In genomic region chr19:18847516-18848463, GRCh38 we compare ENCODE assay signal across 9 cellular contexts. TPM values are rescaled to one million over a fixed set of nuclear protein-coding genes. Genes with fewer than 3 reads are reported as not detected.
DNase-seq lines count a peak whose midpoint lies in the region; ATAC-seq lines count a peak whose summit lies in the region.
"Had no signal": no experiment of that assay in that cellular context is flagged by ENCODE, and none has a peak within 500 bp of the region (broad histone marks: within the 10 kb centered on the region; RNA-seq: fewer than 3 reads in every experiment).

No MANE protein-coding gene starts in this region.

- H3K27ac Mint-ChIP-seq in activated T-helper 2 cell treated with anti-CD3 and anti-CD28 coated beads, Interferon-gamma antibody, Interleukin-2, Interleukin-4, amounts not matched to agents 10 μg/mL and 5 μg/mL and 100 μg/mL, durations not matched to agents 14 hours and 24 hours and 36 hours = peak overlapping the region; percentile 12
- peak overlapping the region; percentile 86 for H3K27ac Mint-ChIP-seq in stimulated activated memory B cell treated with anti-CD40 and anti-IgM and Interleukin-4, amounts not matched to agents 10 μg/mL and 1 μg/mL and 100 μg/mL, for 72 hours

- H3K36me3 Mint-ChIP-seq in activated T-helper 2 cell treated with anti-CD3 and anti-CD28 coated beads, Interferon-gamma antibody, Interleukin-2, Interleukin-4, amounts not matched to agents 10 μg/mL and 5 μg/mL and 100 μg/mL, durations not matched to agents 14 hours and 24 hours and 36 hours (ENCODE audit: low read depth) = peaks cover 65% of the 10 kb centered on the region
- H3K36me3 Mint-ChIP-seq in stimulated activated memory B cell treated with anti-CD40 and anti-IgM and Interleukin-4, amounts not matched to agents 10 μg/mL and 1 μg/mL and 100 μg/mL, for 72 hours = peaks cover 23% of the 10 kb centered on the region

- H3K27me3 Mint-ChIP-seq in activated T-helper 2 cell treated with anti-CD3 and anti-CD28 coated beads, Interferon-gamma antibody, Interleukin-2, Interleukin-4, amounts not matched to agents 10 μg/mL and 5 μg/mL and 100 μg/mL, durations not matched to agents 14 hours and 24 hours and 36 hours (ENCODE audit: low read depth) = no peaks in the 10 kb centered on the region
- no peaks in the 10 kb centered on the region for H3K27me3 Mint-ChIP-seq in stimulated activated memory B cell treated with anti-CD40 and anti-IgM and Interleukin-4, amounts not matched to agents 10 μg/mL and 1 μg/mL and 100 μg/mL, for 72 hours

- H3K4me1 Mint-ChIP-seq in activated T-helper 2 cell treated with anti-CD3 and anti-CD28 coated beads, Interferon-gamma antibody, Interleukin-2, Interleukin-4, amounts not matched to agents 10 μg/mL and 5 μg/mL and 100 μg/mL, durations not matched to agents 14 hours and 24 hours and 36 hours (ENCODE audit: low read depth) = peaks cover 51% of the 10 kb centered on the region
- peaks cover 85% of the 10 kb centered on the region for H3K4me1 Mint-ChIP-seq in stimulated activated memory B cell treated with anti-CD40 and anti-IgM and Interleukin-4, amounts not matched to agents 10 μg/mL and 1 μg/mL and 100 μg/mL, for 72 hours

- peak; percentile 20 for ATAC-seq in Right ventricle myocardium superior (ENCODE audit: poor library complexity)
- ATAC-seq in stimulated activated memory B cell treated with anti-CD40 and anti-IgM and Interleukin-4, amounts not matched to agents 10 μg/mL and 1 μg/mL and 100 μg/mL, for 72 hours = no peak
- no peak for ATAC-seq in GM18909 (IDR thresholded peaks at IDR 0.05; ENCODE audit: poor library complexity, unreplicated experiment)
- ATAC-seq in GM19455 (IDR thresholded peaks at IDR 0.05; ENCODE audit: unreplicated experiment) = no peak

- intact Hi-C loops in activated T-helper 2 cell treated with anti-CD3 and anti-CD28 coated beads, Interferon-gamma antibody, Interleukin-2, Interleukin-4, amounts not matched to agents 10 μg/mL and 5 μg/mL and 100 μg/mL, durations not matched to agents 14 hours and 24 hours and 36 hours (cut with micrococcal nuclease) = loop anchor here (5.0 to 10.0 kb wide), 4 partner anchors 60 to 393 kb away; partner anchors contain the start of gene CRTC1
- intact Hi-C loops in Right ventricle myocardium superior (cut with DNase I) = loop anchor here (5.0 kb wide), 1 partner anchor 250 kb away; no protein-coding TSS in a partner anchor

- peak; percentile 82 for DNase-seq in EH (ENCODE audit: low read depth)
- no peak for DNase-seq in activated T-helper 2 cell treated with anti-CD3 and anti-CD28 coated beads, Interferon-gamma antibody, Interleukin-2, Interleukin-4, amounts not matched to agents 10 μg/mL and 5 μg/mL and 100 μg/mL, durations not matched to agents 14 hours and 24 hours and 36 hours (ENCODE audit: low spot score)
- no peak for DNase-seq in Right ventricle myocardium superior
- DNase-seq in activated CD4-positive, CD25-positive, alpha-beta regulatory T cell (lab: John Stamatoyannopoulos, UW) = no peak
- no peak for DNase-seq in amniotic stem cell (lab: John Stamatoyannopoulos, UW)
- DNase-seq: GF-D8 had no signal

- H3K4me3 Mint-ChIP-seq in activated T-helper 2 cell treated with anti-CD3 and anti-CD28 coated beads, Interferon-gamma antibody, Interleukin-2, Interleukin-4, amounts not matched to agents 10 μg/mL and 5 μg/mL and 100 μg/mL, durations not matched to agents 14 hours and 24 hours and 36 hours (ENCODE audit: low read depth) = no peak overlapping the region
- H3K4me3 Mint-ChIP-seq in stimulated activated memory B cell treated with anti-CD40 and anti-IgM and Interleukin-4, amounts not matched to agents 10 μg/mL and 1 μg/mL and 100 μg/mL, for 72 hours = peak overlapping the region; percentile 17

- no peaks in the 10 kb centered on the region for H3K9me3 Mint-ChIP-seq in activated T-helper 2 cell treated with anti-CD3 and anti-CD28 coated beads, Interferon-gamma antibody, Interleukin-2, Interleukin-4, amounts not matched to agents 10 μg/mL and 5 μg/mL and 100 μg/mL, durations not matched to agents 14 hours and 24 hours and 36 hours
- no peaks in the 10 kb centered on the region for H3K9me3 Mint-ChIP-seq in stimulated activated memory B cell treated with anti-CD40 and anti-IgM and Interleukin-4, amounts not matched to agents 10 μg/mL and 1 μg/mL and 100 μg/mL, for 72 hours

RNA-seq across cellular contexts. Expression of gene UPF1, which starts 16.0 kb away (rescaled TPM):
- total RNA-seq in activated T-helper 2 cell treated with anti-CD3 and anti-CD28 coated beads, Interferon-gamma antibody, Interleukin-2, Interleukin-4, amounts not matched to agents 10 μg/mL and 5 μg/mL and 100 μg/mL, durations not matched to agents 14 hours and 24 hours and 36 hours = 99.5 and 110 TPM in 2 replicates
- total RNA-seq in Right ventricle myocardium superior = 34.2 TPM

RNA-seq across cellular contexts. Expression of gene CERS1, which starts 48.2 kb away (rescaled TPM):
- 0.09 and 0.18 TPM in 2 replicates for total RNA-seq in activated T-helper 2 cell treated with anti-CD3 and anti-CD28 coated beads, Interferon-gamma antibody, Interleukin-2, Interleukin-4, amounts not matched to agents 10 μg/mL and 5 μg/mL and 100 μg/mL, durations not matched to agents 14 hours and 24 hours and 36 hours
- total RNA-seq in Right ventricle myocardium superior = 0.24 TPM

RNA-seq across cellular contexts. Expression of gene COMP, which starts 56.7 kb away (rescaled TPM):
- not detected in 2 replicates for total RNA-seq in activated T-helper 2 cell treated with anti-CD3 and anti-CD28 coated beads, Interferon-gamma antibody, Interleukin-2, Interleukin-4, amounts not matched to agents 10 μg/mL and 5 μg/mL and 100 μg/mL, durations not matched to agents 14 hours and 24 hours and 36 hours
- total RNA-seq in Right ventricle myocardium superior = not detected
